Comparison of ENCODE assay signal across 16 cellular contexts in the genomic region with DNA sequence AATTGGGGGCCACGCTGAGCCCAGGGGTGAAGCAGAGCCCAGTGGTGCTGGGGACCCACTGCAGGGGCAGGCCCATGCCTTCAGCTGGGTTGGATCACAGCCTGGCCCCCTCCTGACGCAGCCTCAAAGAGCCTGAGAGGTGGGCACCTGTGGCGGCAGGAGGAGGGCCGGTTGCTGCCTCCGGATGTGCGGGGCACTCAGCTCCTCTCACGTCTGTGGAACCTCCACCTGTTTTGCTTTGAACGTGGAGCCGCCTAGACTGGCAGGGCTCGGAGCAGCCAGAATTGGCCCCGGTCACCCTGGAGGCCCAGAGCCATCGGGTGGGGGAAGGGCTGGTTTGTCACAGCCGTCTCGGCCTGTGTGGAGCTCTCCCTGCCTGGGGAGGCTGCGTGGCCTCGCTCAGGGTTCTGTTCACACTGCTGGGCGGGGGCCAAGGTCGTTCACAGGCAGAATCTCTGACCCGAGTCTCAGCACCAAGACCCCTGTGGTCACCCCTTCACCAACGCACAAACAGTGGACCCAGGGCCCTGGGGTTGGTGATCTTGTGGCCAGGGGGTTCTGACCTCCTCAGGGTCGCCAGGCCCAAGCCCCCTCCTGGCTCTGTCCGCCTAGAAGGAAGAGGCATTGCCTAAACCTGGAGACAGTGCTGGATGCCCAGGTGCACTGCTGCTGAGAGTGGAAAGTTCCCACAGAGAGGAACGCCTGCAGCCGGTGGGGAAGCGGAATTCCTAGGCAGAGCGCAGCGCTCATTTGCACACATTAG.
"Had no signal": no experiment of that assay in that cellular context is flagged by ENCODE, and none has a peak within 500 bp of the region (broad histone marks: within the 10 kb centered on the region; RNA-seq: fewer than 3 reads in every experiment).

No MANE protein-coding gene starts in this region.

- H3K4me3 ChIP-seq: body of pancreas, gastroesophageal sphincter, mucosa of descending colon, SJSA1, upper lobe of left lung had no signal

- DNase-seq: activated CD4-positive, alpha-beta T cell treated with anti-CD3 and anti-CD28 coated beads, Interleukin-2, amount 50 U/mL, for 1 hour; activated naive CD4-positive, alpha-beta T cell treated with anti-CD3 and anti-CD28 coated beads, Interleukin-2, amount 10 ng/mL, durations not matched to agents 7 days and 5 days; body of pancreas; effector memory CD4-positive, alpha-beta T cell; hippocampal formation; mammary epithelial cell; naive thymus-derived CD8-positive, alpha-beta T cell; small intestine; T-cell; T1000 had no signal

- H3K36me3 ChIP-seq: gastroesophageal sphincter, SJSA1, upper lobe of left lung had no signal

- ATAC-seq: body of pancreas; gastroesophageal sphincter; mucosa of descending colon; naive thymus-derived CD8-positive, alpha-beta T cell; stimulated activated memory B cell treated with anti-CD40 and anti-IgM and Interleukin-4, amounts not matched to agents 10 μg/mL and 1 μg/mL and 100 μg/mL, for 72 hours; T-cell had no signal

- H3K9me3 ChIP-seq: body of pancreas, gastroesophageal sphincter, mucosa of descending colon, SJSA1, upper lobe of left lung had no signal

- H3K4me1 ChIP-seq: SJSA1 had no signal

- H3K27ac ChIP-seq: body of pancreas, epithelial cell of prostate, SJSA1, upper lobe of left lung had no signal
